Comparison of ENCODE assay signal across 14 cellular contexts in the genomic region with DNA sequence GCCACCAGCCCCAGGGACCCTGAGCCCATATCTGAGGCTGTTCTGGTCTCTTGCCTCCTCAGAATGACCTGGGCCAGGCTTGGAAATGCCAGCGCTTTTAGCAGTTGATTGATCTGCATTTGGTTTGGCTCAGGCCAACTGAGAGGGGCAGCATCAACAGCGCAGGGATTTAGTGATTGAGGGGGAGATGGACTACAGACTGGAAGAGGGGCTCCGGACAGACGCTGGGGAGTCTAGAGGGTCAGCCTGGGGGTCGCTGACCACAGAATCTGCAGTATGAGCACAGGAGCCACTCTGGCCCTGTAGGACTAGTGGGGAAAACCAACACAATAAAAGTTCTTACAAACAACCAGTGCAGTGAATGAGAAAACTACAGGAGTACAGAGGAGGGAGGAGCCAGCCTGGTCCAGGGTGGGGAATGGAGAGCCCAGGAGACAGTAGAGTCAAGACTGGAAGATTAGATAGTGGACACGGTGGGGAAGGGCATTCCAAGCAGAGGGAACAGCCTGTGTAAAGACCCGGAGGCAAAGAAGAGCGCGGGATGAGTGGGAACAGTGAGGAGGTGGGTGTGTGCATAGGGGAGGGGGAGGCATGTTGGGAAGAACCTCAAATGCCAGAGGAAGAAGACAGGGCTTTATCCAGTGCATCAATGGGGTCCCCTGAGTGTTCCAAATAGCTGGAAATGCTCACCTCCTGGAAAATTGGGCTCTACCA.
DNase-seq lines count a peak whose midpoint lies in the region; ATAC-seq and TF ChIP-seq lines count a peak whose summit lies in the region.
"Had no signal": no experiment of that assay in that cellular context is flagged by ENCODE, and none has a peak within 500 bp of the region (broad histone marks: within the 10 kb centered on the region; RNA-seq: fewer than 3 reads in every experiment).

No MANE protein-coding gene starts in this region.

- H4K20me1 ChIP-seq in GM23338 (replicated peaks; ENCODE audit: insufficient read depth) = no peaks in the 10 kb centered on the region
- H4K20me1 ChIP-seq: BLaER1 had no signal

- no peak overlapping the region for H3K4me3 ChIP-seq in GM23338
- H3K4me3 ChIP-seq in spleen = no peak overlapping the region
- H3K4me3 ChIP-seq in tibial nerve = no peak overlapping the region
- H3K4me3 ChIP-seq: BLaER1 had no signal

- CTCF ChIA-PET in WTC11 (lab: Charles Lee) = interaction anchor here (0.7 to 1.4 kb wide), 2 partner anchors 72 to 104 kb away, joined by 3 read pairs; no protein-coding TSS in a partner anchor

- 68 to 79% (median 69%) methylated on average over 9 of the region's 9 CpGs for WGBS in spleen, 5 donors
- 62 to 66% methylated on average over 9 of the region's 9 CpGs for WGBS in tibial nerve, 2 donors

- no peak for DNase-seq in GM23338 (ENCODE audit: low spot score)
- DNase-seq in mesenteric fat pad (ENCODE audit: low spot score) = peak; percentile 55
- peak; percentile 51 for DNase-seq in spleen
- no peak for DNase-seq in iPS-NIHi11 (ENCODE audit: low spot score)
- DNase-seq in tibial nerve (ENCODE audit: low spot score in 2 of 2) = no peak
- DNase-seq in WTC11 (ENCODE audit: low spot score) = no peak
- DNase-seq: 8988T; AML-193; CD4-positive, CD25-positive, alpha-beta regulatory T cell; GF-D8; H9 had no signal

- no peak overlapping the region; the same call in 1 of the 2 replicates for H2AFZ ChIP-seq in GM23338

- H3K27ac Mint-ChIP-seq in GM23338 (no peak overlapping the region), WTC11 (no peak overlapping the region)
- peak overlapping the region; percentile 9 for H3K27ac Mint-ChIP-seq in activated T-helper 17 cell treated with anti-CD3 and anti-CD28 coated beads, Interleukin-2, amount 50 U/mL, for 72 hours
- H3K27ac Mint-ChIP-seq: H9 had no signal

- H3K4me1 ChIP-seq in GM23338 (ENCODE audit: insufficient read depth) (peaks cover 52% of the 10 kb centered on the region), spleen (peaks cover 0 to 25% (median 0%) of the 10 kb centered on the region in 6 donors), tibial nerve (peaks cover 0 to 7% (median 0%) of the 10 kb centered on the region in 4 donors)

- H3K4me1 Mint-ChIP-seq in GM23338 (peaks cover 56% of the 10 kb centered on the region), WTC11 (peaks cover 67% of the 10 kb centered on the region)
- peaks cover 26% of the 10 kb centered on the region for H3K4me1 Mint-ChIP-seq in activated T-helper 17 cell treated with anti-CD3 and anti-CD28 coated beads, Interleukin-2, amount 50 U/mL, for 72 hours

- no peak overlapping the region for H3K27ac ChIP-seq in GM23338 (ENCODE audit: low read depth)
- no peak overlapping the region for H3K27ac ChIP-seq in spleen
- H3K27ac ChIP-seq in tibial nerve = no peak overlapping the region
- H3K27ac ChIP-seq: BLaER1 had no signal

- POLR2A ChIA-PET in WTC11 (lab: Charles Lee) = no interaction called here

- H3K36me3 ChIP-seq in GM23338 (ENCODE audit: insufficient read depth) (no peaks in the 10 kb centered on the region), spleen (no peaks in the 10 kb centered on the region), tibial nerve (no peaks in the 10 kb centered on the region)
- H3K36me3 ChIP-seq: BLaER1 had no signal

- H3K27me3 Mint-ChIP-seq in GM23338 (ENCODE audit: insufficient read depth, low read depth, poor library complexity) (peaks cover 24% of the 10 kb centered on the region), WTC11 (ENCODE audit: low read depth) (peaks cover 15% of the 10 kb centered on the region)
- peaks cover 7% of the 10 kb centered on the region for H3K27me3 Mint-ChIP-seq in activated T-helper 17 cell treated with anti-CD3 and anti-CD28 coated beads, Interleukin-2, amount 50 U/mL, for 72 hours

- TF ChIP-seq CTCF in GM23338 (conservative IDR thresholded peaks at IDR 0.05; ENCODE audit: low read depth in 2 of 2) (no peak), spleen (IDR thresholded peaks at IDR 0.05 in 8 of 11, conservative IDR thresholded peaks at IDR 0.05 in 3 of 11) (no peak), tibial nerve (IDR thresholded peaks at IDR 0.05) (no peak), WTC11 (IDR thresholded peaks at IDR 0.05) (no peak)

- H3K36me3 Mint-ChIP-seq in GM23338 (ENCODE audit: low read depth) (no peaks in the 10 kb centered on the region), WTC11 (no peaks in the 10 kb centered on the region)
- H3K36me3 Mint-ChIP-seq in activated T-helper 17 cell treated with anti-CD3 and anti-CD28 coated beads, Interleukin-2, amount 50 U/mL, for 72 hours (ENCODE audit: low read depth) = no peaks in the 10 kb centered on the region
- H3K36me3 Mint-ChIP-seq: CD4-positive, CD25-positive, alpha-beta regulatory T cell had no signal

- H3K4me3 Mint-ChIP-seq in GM23338 (no peak overlapping the region), WTC11 (no peak overlapping the region)
- H3K4me3 Mint-ChIP-seq in activated T-helper 17 cell treated with anti-CD3 and anti-CD28 coated beads, Interleukin-2, amount 50 U/mL, for 72 hours = no peak overlapping the region

- H3F3A ChIP-seq in GM23338 (replicated peaks; ENCODE audit: low read depth) = no peaks in the 10 kb centered on the region

- H3K9me3 ChIP-seq in spleen (no peaks in the 10 kb centered on the region), tibial nerve (no peaks in the 10 kb centered on the region)
- H3K9me3 ChIP-seq: BLaER1 had no signal

- TF ChIP-seq POLR2A in spleen (IDR thresholded peaks at IDR 0.05) (no peak), tibial nerve (IDR thresholded peaks at IDR 0.05) (no peak)

- no peaks in the 10 kb centered on the region for H3K79me2 ChIP-seq in GM23338 (replicated peaks; ENCODE audit: insufficient read depth)

- intact Hi-C loops in spleen (cut with DNase I; ENCODE audit: low total_unique reads) = no loop called here

- H3K4me2 ChIP-seq in GM23338 = peak overlapping the region; percentile 65; the same call in 1 of the 2 replicates
- H3K4me2 ChIP-seq: BLaER1 had no signal

- TF ChIP-seq EP300 in tibial nerve (IDR thresholded peaks at IDR 0.05) = no peak

- no peaks in the 10 kb centered on the region for H3K9me2 ChIP-seq in GM23338 (ENCODE audit: insufficient read depth)

- H3K9me3 Mint-ChIP-seq in GM23338 (no peaks in the 10 kb centered on the region; the same call in 2 of the 3 replicates), WTC11 (no peaks in the 10 kb centered on the region)
- no peaks in the 10 kb centered on the region for H3K9me3 Mint-ChIP-seq in activated T-helper 17 cell treated with anti-CD3 and anti-CD28 coated beads, Interleukin-2, amount 50 U/mL, for 72 hours
- H3K9me3 Mint-ChIP-seq: H9 had no signal

- no peak for ATAC-seq in GM23338
- ATAC-seq in activated T-helper 17 cell treated with anti-CD3 and anti-CD28 coated beads, Interleukin-2, amount 50 U/mL, for 72 hours (replicated peaks) = no peak
- ATAC-seq in WTC11 = no peak
- ATAC-seq: HepG2 had no signal

- H3K27me3 ChIP-seq in GM23338 (ENCODE audit: insufficient read depth) (no peaks in the 10 kb centered on the region), spleen (replicated peaks in 1 of 7) (peaks cover 0 to 63% (median 22%) of the 10 kb centered on the region in 7 donors), tibial nerve (peaks cover 0 to 50% of the 10 kb centered on the region in 2 donors)
- H3K27me3 ChIP-seq: BLaER1 had no signal

TF ChIP-seq in GM23338, 12 proteins besides CTCF, POLR2A, EP300 and RAD21 (continues in another document):
- TF ChIP-seq CREB1 (CRISPR knock-in tag; IDR thresholded peaks at IDR 0.05; ENCODE audit: low read depth) (no peak), STAT1 (IDR thresholded peaks at IDR 0.05; ENCODE audit: unreplicated experiment) (no peak), NANOG (IDR thresholded peaks at IDR 0.05; ENCODE audit: borderline replicate concordance) (no peak), ZNF331 (CRISPR knock-in tag; IDR thresholded peaks at IDR 0.05; ENCODE audit: low read depth) (no peak)

TF ChIP-seq in WTC11, 78 proteins besides CTCF, POLR2A, EP300 and RAD21:
- TF ChIP-seq GTF2I (CRISPR knock-in tag; conservative IDR thresholded peaks at IDR 0.05) (no peak), TP53 (CRISPR knock-in tag; IDR thresholded peaks at IDR 0.05) (no peak), FOXP4 (CRISPR knock-in tag; IDR thresholded peaks at IDR 0.05) (no peak), NFATC4 (CRISPR knock-in tag; IDR thresholded peaks at IDR 0.05) (no peak), PREB (CRISPR knock-in tag; IDR thresholded peaks at IDR 0.05; ENCODE audit: borderline replicate concordance) (no peak)

Comparison
In these comparisons a context has a peak if more than half of its experiments do, and no peak if none do; other contexts are left out.
1. DNase-seq: peak in mesenteric fat pad (single experiment) and spleen (single experiment); none in GM23338 (single experiment), iPS-NIHi11 (single experiment), tibial nerve (0 of 2) and WTC11 (single experiment).